Comparison of ENCODE assay signal across 9 cellular contexts in genomic region chr3:184740509-184741258, GRCh38. TPM values are rescaled to one million over a fixed set of nuclear protein-coding genes. Genes with fewer than 3 reads are reported as not detected.
DNase-seq lines count a peak whose midpoint lies in the region; ATAC-seq and TF ChIP-seq lines count a peak whose summit lies in the region.
"Had no signal": no experiment of that assay in that cellular context is flagged by ENCODE, and none has a peak within 500 bp of the region (broad histone marks: within the 10 kb centered on the region; RNA-seq: fewer than 3 reads in every experiment).

No MANE protein-coding gene starts in this region.

- ATAC-seq in CD8-positive, alpha-beta T cell = no peak
- ATAC-seq in GM19328 (IDR thresholded peaks at IDR 0.05; ENCODE audit: unreplicated experiment) = no peak

- no peaks in the 10 kb centered on the region for H3K79me2 ChIP-seq in GM23248 (ENCODE audit: insufficient read depth)

- H3K27ac Mint-ChIP-seq in CD8-positive, alpha-beta T cell = no peak overlapping the region

- H3K9ac ChIP-seq in GM23248 = no peak overlapping the region

- WGBS in GM23248 (ENCODE audit: low coverage in 1 of 2, low lambda C conversion rate in 2 of 2, missing lambda C conversion rate in 2 of 2), 2 experiments = 44 to 52% methylated on average over 8 to 9 of the region's 9 CpGs

- no peaks in the 10 kb centered on the region for H4K20me1 ChIP-seq in GM23248 (ENCODE audit: insufficient read depth)

- no peaks in the 10 kb centered on the region for H3K9me2 ChIP-seq in GM23248 (ENCODE audit: insufficient read depth)

- no peak overlapping the region for H3K27ac ChIP-seq in GM23248
- no peak overlapping the region for H3K27ac ChIP-seq in CD8-positive, alpha-beta T cell (ENCODE audit: low read depth, low read length)

- H3K4me2 ChIP-seq in GM23248 (ENCODE audit: unreplicated experiment) = peak overlapping the region; percentile 31

- POLR2A ChIA-PET in CD8-positive, alpha-beta T cell (lab: Charles Lee) = no interaction called here

- H3K9me3 ChIP-seq in GM23248 (ENCODE audit: low read depth) = no peaks in the 10 kb centered on the region
- no peaks in the 10 kb centered on the region for H3K9me3 ChIP-seq in CD8-positive, alpha-beta T cell (ENCODE audit: low read length)

- peaks cover 4% of the 10 kb centered on the region; the same call in 1 of the 2 replicates for H3F3A ChIP-seq in GM23248 (ENCODE audit: insufficient read depth)

- TF ChIP-seq CTCF in CD8-positive, alpha-beta T cell (IDR thresholded peaks at IDR 0.05) = no peak

- no peaks in the 10 kb centered on the region for H3K27me3 ChIP-seq in GM23248 (replicated peaks; ENCODE audit: insufficient read depth)
- no peaks in the 10 kb centered on the region for H3K27me3 ChIP-seq in CD8-positive, alpha-beta T cell (ENCODE audit: insufficient read depth, low read length)

- CTCF ChIA-PET in CD8-positive, alpha-beta T cell (lab: Charles Lee) = interaction anchor here (1.1 to 1.3 kb wide), 2 partner anchors 10 to 26 kb away, joined by 3 to 5 read pairs; no protein-coding TSS in a partner anchor

- H2AFZ ChIP-seq in GM23248 = peak overlapping the region; percentile 50; the same call in 1 of the 2 replicates

- H3K36me3 Mint-ChIP-seq in CD8-positive, alpha-beta T cell = no peaks in the 10 kb centered on the region

- H3K4me1 Mint-ChIP-seq in CD8-positive, alpha-beta T cell (ENCODE audit: low read depth) = no peaks in the 10 kb centered on the region

- no peaks in the 10 kb centered on the region for H3K36me3 ChIP-seq in GM23248 (ENCODE audit: low read depth)
- H3K36me3 ChIP-seq in CD8-positive, alpha-beta T cell (ENCODE audit: insufficient read depth, low read length) = no peaks in the 10 kb centered on the region

- intact Hi-C loops in posterior cingulate gyrus (cut with DNase I) = no loop called here
- intact Hi-C loops in CD8-positive, alpha-beta T cell (cut with DNase I, micrococcal nuclease) = no loop called here

- H3K9me3 Mint-ChIP-seq in CD8-positive, alpha-beta T cell = no peaks in the 10 kb centered on the region

- peaks cover 26% of the 10 kb centered on the region for H3K4me1 ChIP-seq in GM23248 (ENCODE audit: insufficient read depth)
- no peaks in the 10 kb centered on the region for H3K4me1 ChIP-seq in CD8-positive, alpha-beta T cell (ENCODE audit: insufficient read depth, low read length)

- in situ Hi-C loops in GM23248 (cut with MboI) = no loop called here

- peaks cover 5% of the 10 kb centered on the region for H3K27me3 Mint-ChIP-seq in CD8-positive, alpha-beta T cell (ENCODE audit: low read depth)

- no peak overlapping the region for H3K4me3 Mint-ChIP-seq in CD8-positive, alpha-beta T cell

- DNase-seq in GM23248 (peak; percentile 87), NCI-H226 (peak; percentile 61), dedifferentiated amniotic fluid mesenchymal stem cell (ENCODE audit: extremely low spot score) (peak; percentile 26), posterior cingulate gyrus (peak in 7 of 10 donors; percentile 29 to 92 (median 63)), NCI-H128 (lab: John Stamatoyannopoulos, UW; ENCODE audit: unreplicated experiment) (no peak), NCI-H2171 (lab: John Stamatoyannopoulos, UW) (no peak)
- DNase-seq in CD8-positive, alpha-beta T cell = no peak
- DNase-seq: central memory CD4-positive, alpha-beta T cell had no signal

- H3K4me3 ChIP-seq in GM23248 = no peak overlapping the region
- no peak overlapping the region for H3K4me3 ChIP-seq in CD8-positive, alpha-beta T cell (ENCODE audit: low read depth, low read length)

RNA-seq across cellular contexts. Expression of gene MAGEF1, which starts 28.8 kb away (rescaled TPM):
- total RNA-seq in GM23248 (2014; rRNA removed; shearing (Covaris generic)) = 25.0 and 38.9 TPM in 2 replicates
- 38.7 and 39.0 TPM in 2 replicates for polyA plus RNA-seq in GM23248 (2016; fragmentation: Nextera tagmentation; extraction: Ambion mirVana)
- 1 to 10 TPM; 3.2 to 3.3 TPM for total RNA-seq in CD8-positive, alpha-beta T cell

Comparison
In these comparisons a context has a peak if more than half of its experiments do, and no peak if none do; other contexts are left out.
1. DNase-seq: peak in GM23248 (single experiment), NCI-H226 (single experiment), dedifferentiated amniotic fluid mesenchymal stem cell (single experiment) and posterior cingulate gyrus (7 of 10); none in NCI-H128 (single experiment), CD8-positive, alpha-beta T cell (0 of 7) and NCI-H2171 (single experiment).